In the genomic region with DNA sequence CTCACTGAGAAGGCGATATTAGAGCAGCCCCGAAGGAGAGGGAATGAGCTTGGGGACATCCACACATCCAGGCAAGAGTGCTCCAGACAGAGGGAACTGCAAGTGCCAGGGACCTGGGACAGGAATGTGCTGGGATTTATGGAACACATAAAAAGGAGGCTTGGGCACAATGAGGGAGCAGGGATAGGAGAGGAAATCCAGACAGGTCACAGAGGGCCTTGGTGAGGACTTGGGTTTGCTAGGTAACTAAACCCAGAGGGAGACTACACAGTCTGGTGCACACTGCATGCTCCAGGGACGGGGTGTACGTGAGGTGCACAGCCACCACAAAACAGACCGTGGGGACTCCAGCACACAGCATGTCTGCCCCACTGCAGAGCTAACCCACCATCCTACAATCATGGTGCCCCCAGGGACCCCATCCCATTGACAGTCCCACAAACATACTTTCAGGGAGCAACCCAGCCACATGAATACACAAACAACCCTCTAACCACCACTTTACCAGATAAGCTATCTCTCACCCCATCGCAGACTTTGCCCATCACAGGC, we compare ENCODE assay signal across 8 cellular contexts. TPM values are rescaled to one million over a fixed set of nuclear protein-coding genes. Genes with fewer than 3 reads are reported as not detected.
DNase-seq lines count a peak whose midpoint lies in the region; ATAC-seq and TF ChIP-seq lines count a peak whose summit lies in the region.

No MANE protein-coding gene starts in this region.

- no peak overlapping the region for H2BK120ac ChIP-seq in mesendoderm (ENCODE audit: low read depth, low read length)

- H3K27ac ChIP-seq in cardiac muscle cell = peak overlapping the region; percentile 91
- no peak overlapping the region for H3K27ac ChIP-seq in mesendoderm (ENCODE audit: low read depth, low read length)
- H3K27ac ChIP-seq in urinary bladder (ENCODE audit: low read depth) = peak overlapping the region; percentile 98

- no peak overlapping the region for H3K4me3 ChIP-seq in cardiac muscle cell
- H3K4me3 ChIP-seq in mesendoderm (ENCODE audit: low read length) = no peak overlapping the region
- no peak overlapping the region for H3K4me3 ChIP-seq in urinary bladder (ENCODE audit: low read depth, low read length)

- peaks cover 19% of the 10 kb centered on the region for H3K4me1 ChIP-seq in cardiac muscle cell (ENCODE audit: low read depth)
- peaks cover 12% of the 10 kb centered on the region for H3K4me1 ChIP-seq in mesendoderm (ENCODE audit: control insufficient read depth, low read depth, low read length)
- H3K4me1 ChIP-seq in urinary bladder (ENCODE audit: insufficient read depth) = no peaks in the 10 kb centered on the region

- no peaks in the 10 kb centered on the region for H3K27me3 ChIP-seq in cardiac muscle cell
- H3K27me3 ChIP-seq in mesendoderm (ENCODE audit: insufficient read depth, low read length, poor library complexity) = no peaks in the 10 kb centered on the region

- DNase-seq in cardiac muscle cell (ENCODE audit: low read depth in 1 of 2, low spot score in 1 of 2) (no peak), left ventricle myocardium superior (no peak), mesendoderm (no peak), ACHN (no peak)
- no peak for DNase-seq in activated naive CD8-positive, alpha-beta T cell treated with anti-CD3 and anti-CD28 coated beads, Interleukin-2, amount 10 ng/mL, durations not matched to agents 7 days and 5 days

- peak overlapping the region; percentile 85 for H3K27ac Mint-ChIP-seq in activated naive CD8-positive, alpha-beta T cell treated with anti-CD3 and anti-CD28 coated beads, Interleukin-2, amount 10 ng/mL, durations not matched to agents 7 days and 5 days

- no peaks in the 10 kb centered on the region for H3K79me1 ChIP-seq in mesendoderm (ENCODE audit: low read length)

- no CpG with 5 or more reads among the region's 6 CpGs for WGBS in mesendoderm (ENCODE audit: extremely low coverage, insufficient coverage, low lambda C conversion rate)
- WGBS in urinary bladder = 60% methylated on average over 6 of the region's 6 CpGs

- no peaks in the 10 kb centered on the region for H3K79me2 ChIP-seq in mesendoderm (ENCODE audit: control insufficient read depth, insufficient read depth, low read length)

- H3K27me3 Mint-ChIP-seq in activated naive CD8-positive, alpha-beta T cell treated with anti-CD3 and anti-CD28 coated beads, Interleukin-2, amount 10 ng/mL, durations not matched to agents 7 days and 5 days = no peaks in the 10 kb centered on the region

- peak overlapping the region; percentile 87 for H3K56ac ChIP-seq in mesendoderm (ENCODE audit: low read length)

- H2BK5ac ChIP-seq in mesendoderm (ENCODE audit: low read length) = no peak overlapping the region

- no peaks in the 10 kb centered on the region for H3K36me3 ChIP-seq in cardiac muscle cell
- no peaks in the 10 kb centered on the region for H3K36me3 ChIP-seq in mesendoderm (ENCODE audit: control insufficient read depth, insufficient read depth, low read length)
- H3K36me3 ChIP-seq in urinary bladder (ENCODE audit: insufficient read depth) = no peaks in the 10 kb centered on the region

- H3K4me1 Mint-ChIP-seq in activated naive CD8-positive, alpha-beta T cell treated with anti-CD3 and anti-CD28 coated beads, Interleukin-2, amount 10 ng/mL, durations not matched to agents 7 days and 5 days = peaks cover 53% of the 10 kb centered on the region

- peaks cover 5% of the 10 kb centered on the region for H3K36me3 Mint-ChIP-seq in activated naive CD8-positive, alpha-beta T cell treated with anti-CD3 and anti-CD28 coated beads, Interleukin-2, amount 10 ng/mL, durations not matched to agents 7 days and 5 days

- ATAC-seq in left ventricle myocardium superior (no peak), HG02852 (IDR thresholded peaks at IDR 0.05; ENCODE audit: unreplicated experiment) (no peak), HG02885 (IDR thresholded peaks at IDR 0.05; ENCODE audit: poor library complexity, unreplicated experiment) (no peak)
- ATAC-seq in activated naive CD8-positive, alpha-beta T cell treated with anti-CD3 and anti-CD28 coated beads, Interleukin-2, amount 10 ng/mL, durations not matched to agents 7 days and 5 days (ENCODE audit: low read depth) = peak; percentile 4

- H4K5ac ChIP-seq in mesendoderm (ENCODE audit: low read length) = no peak overlapping the region

- in situ Hi-C loops in ACHN (cut with HindIII; ENCODE audit: low pct_ligation_motif_present, low pct_unique_long_range_greater_than_20kb, low sequenced_read_pairs) = no loop called here

- H3K4me3 Mint-ChIP-seq in activated naive CD8-positive, alpha-beta T cell treated with anti-CD3 and anti-CD28 coated beads, Interleukin-2, amount 10 ng/mL, durations not matched to agents 7 days and 5 days = peak overlapping the region; percentile 63

- intact Hi-C loops in left ventricle myocardium superior (cut with micrococcal nuclease) = no loop called here

- H3K9ac ChIP-seq in mesendoderm (ENCODE audit: low read length) = peak overlapping the region; percentile 28

- H3K23ac ChIP-seq in mesendoderm (ENCODE audit: low read length) = no peak overlapping the region

- H3K18ac ChIP-seq in mesendoderm (ENCODE audit: low read length) = no peak overlapping the region

- no peaks in the 10 kb centered on the region for H3K9me3 ChIP-seq in cardiac muscle cell (ENCODE audit: low read depth)

- TF ChIP-seq CTCF in cardiac muscle cell (IDR thresholded peaks at IDR 0.05; ENCODE audit: low read depth, low read length) = no peak

- H3K4ac ChIP-seq in mesendoderm (ENCODE audit: low read depth, low read length) = no peak overlapping the region

- peak overlapping the region; percentile 43 for H2AK5ac ChIP-seq in mesendoderm (ENCODE audit: low read length)

- no peak overlapping the region for H4K8ac ChIP-seq in mesendoderm (ENCODE audit: low read depth, low read length)

- H2BK15ac ChIP-seq in mesendoderm (replicated peaks; ENCODE audit: low read depth) = no peak overlapping the region

- POLR2A ChIA-PET in activated naive CD8-positive, alpha-beta T cell treated with anti-CD3 and anti-CD28 coated beads, Interleukin-2, amount 10 ng/mL, durations not matched to agents 7 days and 5 days (lab: Charles Lee) = interaction anchor here (0.6 to 3.7 kb wide), 8 partner anchors 10 to 327 kb away, joined by 3 to 44 read pairs (median 9); a partner anchor contains a TSS

- no peak overlapping the region for H3K4me2 ChIP-seq in mesendoderm (ENCODE audit: low read length)

- no peaks in the 10 kb centered on the region for H3K9me3 Mint-ChIP-seq in activated naive CD8-positive, alpha-beta T cell treated with anti-CD3 and anti-CD28 coated beads, Interleukin-2, amount 10 ng/mL, durations not matched to agents 7 days and 5 days

RNA-seq across cellular contexts. Expression of a gene that starts 5.6 kb away (rescaled TPM):
- total RNA-seq in cardiac muscle cell = 13.6 and 14.6 TPM in 2 replicates
- polyA plus RNA-seq in cardiac muscle cell = 51.2 and 53.4 TPM in 2 replicates
- total RNA-seq in left ventricle myocardium superior = 53.0 TPM
- total RNA-seq in activated naive CD8-positive, alpha-beta T cell treated with anti-CD3 and anti-CD28 coated beads, Interleukin-2, amount 10 ng/mL, durations not matched to agents 7 days and 5 days = 100 to 1,000 TPM; 102 to 107 TPM
- 13.9 TPM for polyA plus RNA-seq in mesendoderm (2013, experiment 1 of 2)
- polyA plus RNA-seq in mesendoderm (2013, experiment 2 of 2) = 13.7 TPM
- total RNA-seq in urinary bladder = 13.0 TPM
- 759 TPM for polyA plus RNA-seq in urinary bladder

RNA-seq across cellular contexts. Expression of a gene that starts 9.9 kb away (rescaled TPM):
- total RNA-seq in cardiac muscle cell = 43.8 and 70.6 TPM in 2 replicates
- polyA plus RNA-seq in cardiac muscle cell = 59.6 and 67.3 TPM in 2 replicates
- total RNA-seq in left ventricle myocardium superior = 22.2 TPM
- total RNA-seq in activated naive CD8-positive, alpha-beta T cell treated with anti-CD3 and anti-CD28 coated beads, Interleukin-2, amount 10 ng/mL, durations not matched to agents 7 days and 5 days = 10 to 100 TPM; 39.0 to 40.7 TPM
- 29.0 TPM for polyA plus RNA-seq in mesendoderm (2013, experiment 1 of 2)
- 27.7 TPM for polyA plus RNA-seq in mesendoderm (2013, experiment 2 of 2)
- total RNA-seq in urinary bladder = 14.8 TPM
- polyA plus RNA-seq in urinary bladder = 50.0 TPM

RNA-seq across cellular contexts. Expression of a gene that starts 10.2 kb away (rescaled TPM):
- total RNA-seq in cardiac muscle cell (61.9 and 62.2 TPM in 2 replicates), left ventricle myocardium superior (34.8 TPM), urinary bladder (11.7 TPM)
- polyA plus RNA-seq in cardiac muscle cell (64.4 and 78.3 TPM in 2 replicates), urinary bladder (52.8 TPM)
- 10 to 100 TPM; 40.7 to 47.0 TPM for total RNA-seq in activated naive CD8-positive, alpha-beta T cell treated with anti-CD3 and anti-CD28 coated beads, Interleukin-2, amount 10 ng/mL, durations not matched to agents 7 days and 5 days
- polyA plus RNA-seq in mesendoderm (2013, experiment 1 of 2) = 36.9 TPM
- polyA plus RNA-seq in mesendoderm (2013, experiment 2 of 2) = 36.2 TPM

RNA-seq across cellular contexts. Expression of a gene that starts 11.4 kb away (rescaled TPM):
- 40.7 and 45.4 TPM in 2 replicates for total RNA-seq in cardiac muscle cell
- polyA plus RNA-seq in cardiac muscle cell = 30.5 and 40.0 TPM in 2 replicates
- 11.6 TPM for total RNA-seq in left ventricle myocardium superior
- 10 to 100 TPM; 65.7 to 65.9 TPM for total RNA-seq in activated naive CD8-positive, alpha-beta T cell treated with anti-CD3 and anti-CD28 coated beads, Interleukin-2, amount 10 ng/mL, durations not matched to agents 7 days and 5 days
- 52.8 TPM for polyA plus RNA-seq in mesendoderm (2013, experiment 1 of 2)
- polyA plus RNA-seq in mesendoderm (2013, experiment 2 of 2) = 49.8 TPM
- total RNA-seq in urinary bladder = 28.9 TPM
- polyA plus RNA-seq in urinary bladder = 30.5 TPM

RNA-seq across cellular contexts. Expression of a gene that starts 34.7 kb away (rescaled TPM):
- 369 and 374 TPM in 2 replicates for total RNA-seq in cardiac muscle cell
- 508 and 542 TPM in 2 replicates for polyA plus RNA-seq in cardiac muscle cell
- 1,154 TPM for total RNA-seq in left ventricle myocardium superior
- total RNA-seq in activated naive CD8-positive, alpha-beta T cell treated with anti-CD3 and anti-CD28 coated beads, Interleukin-2, amount 10 ng/mL, durations not matched to agents 7 days and 5 days = 1,000 to 10,000 TPM; 2,294 to 2,369 TPM
- polyA plus RNA-seq in mesendoderm (2013, experiment 1 of 2) = 4,239 TPM
- 4,455 TPM for polyA plus RNA-seq in mesendoderm (2013, experiment 2 of 2)
- total RNA-seq in urinary bladder = 27.7 TPM
- polyA plus RNA-seq in urinary bladder = 3,259 TPM
